In genomic region chr1:165768513-165769394, GRCh38 we compare ENCODE assay signal across 8 cellular contexts. TPM values are rescaled to one million over a fixed set of nuclear protein-coding genes. Genes with fewer than 3 reads are reported as not detected.
A peak's percentile ranks its signal among the peaks of the same experiment; 100 is the strongest.
DNase-seq lines count a peak whose midpoint lies in the region; ATAC-seq and TF ChIP-seq lines count a peak whose summit lies in the region.

TMCO1 (minus strand) TSS chr1:165768868; CDS start chr1:165768751, 117 bp downstream.

- peak; percentile 22 for TF ChIP-seq CTCF in IMR-90 (conservative IDR thresholded peaks at IDR 0.05; ENCODE audit: low read depth, low read length)
- TF ChIP-seq CTCF in epithelial cell of esophagus (IDR thresholded peaks at IDR 0.05; ENCODE audit: insufficient read depth, low read depth, low read length, missing control alignments): peak; percentile 27

- peak within 1 kb of the TSS; percentile 95 for H3K14ac ChIP-seq in IMR-90 (replicated peaks; ENCODE audit: low read depth, low read length)

- CTCF ChIA-PET in IMR-90 (lab: Yijun Ruan, JAX): no interaction called here

- DNase-seq in DMS153 (lab: John Stamatoyannopoulos, UW) (peak; percentile 99), IMR-90 (peak; percentile 99), OCI-M2 (lab: John Stamatoyannopoulos, UW; ENCODE audit: unreplicated experiment) (peak; percentile 45), activated T-cell treated with anti-CD3 and anti-CD28 coated beads for 4 hours (peak; percentile 86), epithelial cell of esophagus (ENCODE audit: low read depth) (peak; percentile 99)
- peak; percentile 78 to 86 for DNase-seq in stimulated activated CD8-positive, alpha-beta memory T cell treated with anti-CD3 and anti-CD28 coated beads, Interleukin-4, amount 100 ng/mL, for 1 hour (ENCODE audit: low read depth in 2 of 2, low spot score in 1 of 2)

- H2BK5ac ChIP-seq in IMR-90 (ENCODE audit: low read depth, low read length, poor library complexity, severe bottlenecking): peak within 1 kb of the TSS; percentile 86

- H4K20me1 ChIP-seq in IMR-90 (ENCODE audit: insufficient read depth, low read length): no peaks in the 10 kb centered on the region

- dilution Hi-C loops in IMR-90 (cut with HindIII; ENCODE audit: low sequenced_read_pairs, unreplicated experiment): no loop called here

- H2AK5ac ChIP-seq in IMR-90 (ENCODE audit: low read depth, low read length): peak within 1 kb of the TSS; percentile 90

- BruUV-seq in IMR-90 (replicated peaks; lab: Mats Ljungman, UMichigan): TSS peak; percentile 88

- in situ Hi-C loops in IMR-90 (cut with MboI; ENCODE audit: low sequenced_read_pairs): loop anchor here (5.0 kb wide), 1 partner anchor 149 kb away; no protein-coding TSS in a partner anchor

- peak within 1 kb of the TSS; percentile 97 for H3K23ac ChIP-seq in IMR-90 (ENCODE audit: low read depth, low read length)

- H3K27ac ChIP-seq in IMR-90 (ENCODE audit: insufficient read depth, low read length): peak within 1 kb of the TSS; percentile 95

- H3K79me1 ChIP-seq in IMR-90 (ENCODE audit: low read depth in 1 of 2, low read length in 2 of 2): peaks cover 29 to 56% of the 10 kb centered on the region in 2 experiments

- H3K56ac ChIP-seq in IMR-90 (ENCODE audit: extremely low read depth, insufficient read depth, low read length): peak within 1 kb of the TSS; percentile 96

- H3K4me1 ChIP-seq in IMR-90 (ENCODE audit: control insufficient read depth, insufficient read depth, low read length): peaks cover 7% of the 10 kb centered on the region
- H3K4me1 ChIP-seq in mononuclear cell (ENCODE audit: insufficient read depth, low read length): peaks cover 19% of the 10 kb centered on the region

- peak within 1 kb of the TSS; percentile 90 for H4K91ac ChIP-seq in IMR-90 (ENCODE audit: insufficient read depth, low read depth, low read length)

- H4K5ac ChIP-seq in IMR-90 (ENCODE audit: low read depth, low read length): peak within 1 kb of the TSS; percentile 95

- no peak within 1 kb of the TSS for H2BK20ac ChIP-seq in IMR-90 (ENCODE audit: low read depth, low read length)

- peak within 1 kb of the TSS; percentile 79 for H3K18ac ChIP-seq in IMR-90 (ENCODE audit: low read depth, low read length)

- H4K8ac ChIP-seq in IMR-90 (ENCODE audit: low read depth in 2 of 2, low read length in 2 of 2): peak within 1 kb of the TSS; percentile 97 to 98

- peak; percentile 44 for TF ChIP-seq RAD21 in IMR-90 (IDR thresholded peaks at IDR 0.05; ENCODE audit: low read length)

- POLR2A ChIA-PET in IMR-90 (lab: Charles Lee; ENCODE audit: unreplicated experiment): interaction anchor here (0.7 to 1.1 kb wide), 2 partner anchors 130 to 147 kb away, joined by 3 to 5 read pairs; no protein-coding TSS in a partner anchor

- intact Hi-C loops in IMR-90 (cut with micrococcal nuclease): loop anchor here (1.0 to 2.0 kb wide), 4 partner anchors 61 to 146 kb away; partner anchors contain the start of gene ALDH9A1

- peak within 1 kb of the TSS; percentile 70 for H2AK9ac ChIP-seq in IMR-90 (replicated peaks; ENCODE audit: low read depth, low read length, poor library complexity)

- H3K9ac ChIP-seq in IMR-90 (ENCODE audit: low read depth, low read length): peak within 1 kb of the TSS; percentile 98

- H2AFZ ChIP-seq in IMR-90 (replicated peaks; ENCODE audit: low read length, poor library complexity): peak within 1 kb of the TSS; percentile 96

- ATAC-seq in GM21528 (IDR thresholded peaks at IDR 0.05; ENCODE audit: low FRiP score, unreplicated experiment) (peak; percentile 100), IMR-90 (ENCODE audit: low read depth) (peak; percentile 91)

- H3K4me2 ChIP-seq in IMR-90 (ENCODE audit: low read depth, low read length): peak within 1 kb of the TSS; percentile 88

- H3K9me1 ChIP-seq in IMR-90 (ENCODE audit: insufficient read depth, low read length): peaks cover 3% of the 10 kb centered on the region; the same call in 1 of the 2 replicates

- 0% methylated on average over 36 of the region's 56 CpGs; no CpG with 5 or more reads in 1 of the 2 experiments for WGBS in IMR-90 (ENCODE audit: extremely low coverage in 2 of 2, insufficient read length in 1 of 2), 2 experiments

- TF ChIP-seq POLR2A in IMR-90 (IDR thresholded peaks at IDR 0.05; ENCODE audit: low read depth, low read length): peak; percentile 91

- H3K4me3 ChIP-seq in IMR-90 (ENCODE audit: insufficient read depth, low read depth, low read length) (peak within 1 kb of the TSS; percentile 80), epithelial cell of esophagus (ENCODE audit: low read length) (peak within 1 kb of the TSS; percentile 87), mononuclear cell (ENCODE audit: low read length) (peak within 1 kb of the TSS; percentile 63)

- H3K9me3 ChIP-seq in IMR-90 (ENCODE audit: control insufficient read depth, insufficient read depth, low read length) (no peaks in the 10 kb centered on the region), mononuclear cell (ENCODE audit: low read depth, low read length) (no peaks in the 10 kb centered on the region)

- H3K36me3 ChIP-seq in IMR-90 (ENCODE audit: control insufficient read depth, insufficient read depth, low read length): peaks cover 11% of the 10 kb centered on the region

- H3K27me3 ChIP-seq in IMR-90 (ENCODE audit: control insufficient read depth, insufficient read depth, low read length) (no peaks in the 10 kb centered on the region), mononuclear cell (ENCODE audit: insufficient read depth, low read length) (no peaks in the 10 kb centered on the region)

- H2BK15ac ChIP-seq in IMR-90 (ENCODE audit: low read depth, low read length): peak within 1 kb of the TSS; percentile 21

- peak within 1 kb of the TSS; percentile 65 for H2BK120ac ChIP-seq in IMR-90 (ENCODE audit: low read depth, low read length)

- peak within 1 kb of the TSS; percentile 94 for H3K4ac ChIP-seq in IMR-90 (ENCODE audit: low read depth, low read length)

TF ChIP-seq in IMR-90, 13 proteins besides CTCF, POLR2A, EP300 and RAD21:
- 0 out of 2 replicates have a peak, but pooled peaks have one; percentile 1 for TF ChIP-seq CEBPB (IDR thresholded peaks at IDR 0.05; ENCODE audit: low read depth, low read length)
- no peak for TF ChIP-seq RCOR1 (IDR thresholded peaks at IDR 0.05; ENCODE audit: insufficient replicate concordance, low read length)
- TF ChIP-seq SMC3 (IDR thresholded peaks at IDR 0.05; ENCODE audit: low read depth, low read length): peak; percentile 45
- no peak for TF ChIP-seq FOS (IDR thresholded peaks at IDR 0.05; ENCODE audit: low read depth, low read length)
- TF ChIP-seq MXI1 (IDR thresholded peaks at IDR 0.05; ENCODE audit: borderline replicate concordance, low read depth, low read length): peak; percentile 71; the same call in 1 of the 2 replicates

RNA-seq across cellular contexts. Expression of gene TMCO1, which starts in this region (rescaled TPM):
- 86.4 and 121 TPM in 2 replicates for total RNA-seq in IMR-90 (2012; rRNA removed)
- polyA plus RNA-seq in IMR-90 (2012; rRNA removed): 95.7 and 113 TPM in 2 replicates
- polyA plus RNA-seq in IMR-90 (2012; cell fraction: cytosol; rRNA removed): 17.7 and 25.7 TPM in 2 replicates
- polyA plus RNA-seq in IMR-90 (2012; cell fraction: nucleus; rRNA removed; ENCODE audit: low replicate concordance): 7.2 and 45.2 TPM in 2 replicates
- 31.9 TPM for total RNA-seq in mononuclear cell

Comparison
In these comparisons a context has a peak if more than half of its experiments do, and no peak if none do; other contexts are left out.
1. Peak in every context shown above with its lines: DNase-seq, ATAC-seq, H3K4me3 ChIP-seq and H3K27ac ChIP-seq.
2. DNase-seq: peak in every context shown above with its lines; median percentile 99 in DMS153; 99 in IMR-90; 99 in epithelial cell of esophagus; 86 in activated T-cell treated with anti-CD3 and anti-CD28 coated beads for 4 hours; 82 in stimulated activated CD8-positive, alpha-beta memory T cell treated with anti-CD3 and anti-CD28 coated beads, Interleukin-4, amount 100 ng/mL, for 1 hour; 45 in OCI-M2.